Comparison of ENCODE assay signal across 18 cellular contexts in genomic region chr20:25498280-25498606, GRCh38.
"Had no signal": no experiment of that assay in that cellular context is flagged by ENCODE, and none has a peak within 500 bp of the region (broad histone marks: within the 10 kb centered on the region; RNA-seq: fewer than 3 reads in every experiment).

No MANE protein-coding gene starts in this region.

- H3K27ac ChIP-seq: gastrocnemius medialis, left lung, lower lobe of right lung, sigmoid colon, skin epidermis, stomach, thoracic aorta, transverse colon had no signal

- H3K27ac Mint-ChIP-seq: memory B cell, mesothelial cell of epicardium, natural killer cell had no signal

- H3K4me3 Mint-ChIP-seq: memory B cell, mesothelial cell of epicardium, natural killer cell had no signal

- H3K9me3 Mint-ChIP-seq: memory B cell, mesothelial cell of epicardium, natural killer cell had no signal

- H3K36me3 ChIP-seq: gastrocnemius medialis, left lung, lower lobe of right lung, transverse colon had no signal

- H3K27me3 Mint-ChIP-seq: memory B cell had no signal

- H3K36me3 Mint-ChIP-seq: memory B cell, natural killer cell had no signal

- H3K9me3 ChIP-seq: gastrocnemius medialis, left lung, lower lobe of right lung, sigmoid colon, stomach, thoracic aorta, transverse colon had no signal

- H3K4me1 Mint-ChIP-seq: memory B cell, mesothelial cell of epicardium, natural killer cell had no signal

- H3K4me3 ChIP-seq: gastrocnemius medialis, left lung, lower lobe of right lung, sigmoid colon, skin epidermis, stomach, thoracic aorta, transverse colon had no signal

- H3K27me3 ChIP-seq: gastrocnemius medialis, left lung, sigmoid colon, stomach, transverse colon had no signal

- H3K4me1 ChIP-seq: gastrocnemius medialis, left lung, lower lobe of right lung, sigmoid colon, stomach, transverse colon had no signal

- DNase-seq: effector memory CD4-positive, alpha-beta T cell; gastrocnemius medialis; glutamatergic neuron; islet precursor cell; lower lobe of right lung; natural killer cell; sigmoid colon; stimulated activated CD4-positive, alpha-beta T cell treated with anti-CD3 and anti-CD28 coated beads, Interleukin-2, amount 100 ng/mL, for 24 hours; stimulated activated naive CD4-positive, alpha-beta T cell; stomach; substantia nigra; transverse colon had no signal

- ATAC-seq: esophagus mucosa, gastrocnemius medialis, left lung, lower lobe of right lung, natural killer cell had no signal
